Comparison of ENCODE assay signal across 1 cellular context in genomic region chr21:31184462-31184861, GRCh38.
TF ChIP-seq lines count a peak whose summit lies in the region.

No MANE protein-coding gene starts in this region.

TF ChIP-seq in GM23338, 12 proteins besides CTCF, POLR2A, EP300 and RAD21 (continued from another document):
- TF ChIP-seq REST (IDR thresholded peaks at IDR 0.05; ENCODE audit: unreplicated experiment), result no peak
- TF ChIP-seq JUNB (IDR thresholded peaks at IDR 0.05; ENCODE audit: unreplicated experiment), result no peak
- TF ChIP-seq STAT1 (IDR thresholded peaks at IDR 0.05; ENCODE audit: unreplicated experiment), result no peak
- no peak for TF ChIP-seq ETS1 (IDR thresholded peaks at IDR 0.05)
